In genomic region chr7:69603937-69604494, GRCh38 we compare ENCODE assay signal across 10 cellular contexts. TPM values are rescaled to one million over a fixed set of nuclear protein-coding genes. Genes with fewer than 3 reads are reported as not detected.
DNase-seq lines count a peak whose midpoint lies in the region; ATAC-seq, FAIRE-seq and TF ChIP-seq lines count a peak whose summit lies in the region.
"Had no signal": no experiment of that assay in that cellular context is flagged by ENCODE, and none has a peak within 500 bp of the region (broad histone marks: within the 10 kb centered on the region; RNA-seq: fewer than 3 reads in every experiment).

No MANE protein-coding gene starts in this region.

- peaks cover 73% of the 10 kb centered on the region for H3K79me2 ChIP-seq in hepatocyte

- H3K36me3 ChIP-seq in hepatocyte (replicated peaks; ENCODE audit: insufficient read depth, low read depth) (no peaks in the 10 kb centered on the region), small intestine (ENCODE audit: control insufficient read depth in 2 of 2, insufficient read depth in 2 of 2, low read length in 2 of 2) (no peaks in the 10 kb centered on the region)
- H3K36me3 ChIP-seq: cardiac muscle cell, upper lobe of right lung had no signal

- no peak overlapping the region for H2AFZ ChIP-seq in hepatocyte

- peak overlapping the region; percentile 96 for H3K4me2 ChIP-seq in hepatocyte

- ATAC-seq in GM18508 (IDR thresholded peaks at IDR 0.05; ENCODE audit: insufficient read depth, unreplicated experiment) (peak; percentile 74), GM21360 (IDR thresholded peaks at IDR 0.05; ENCODE audit: unreplicated experiment) (peak; percentile 77), HG03108 (IDR thresholded peaks at IDR 0.05; ENCODE audit: unreplicated experiment) (peak; percentile 76)
- ATAC-seq: upper lobe of right lung had no signal

- H3K9me3 ChIP-seq in hepatocyte (ENCODE audit: low read depth), result no peaks in the 10 kb centered on the region
- no peaks in the 10 kb centered on the region for H3K9me3 ChIP-seq in small intestine (ENCODE audit: control insufficient read depth, low read depth)
- H3K9me3 ChIP-seq: upper lobe of right lung had no signal

- H3K27me3 ChIP-seq in hepatocyte, result peaks cover 7% of the 10 kb centered on the region
- H3K27me3 ChIP-seq in small intestine (ENCODE audit: control insufficient read depth in 2 of 2, insufficient read depth in 2 of 2, low read length in 2 of 2), result no peaks in the 10 kb centered on the region
- H3K27me3 ChIP-seq: upper lobe of right lung had no signal

- FAIRE-seq in small intestine (lab: Jason Lieb, UNC), result no peak

- 69% methylated on average over 2 of the region's 2 CpGs for WGBS in hepatocyte (ENCODE audit: low lambda C conversion rate, missing lambda C conversion rate)
- WGBS in small intestine, 3 donors, result 60 to 74% (median 72%) methylated on average over 2 of the region's 2 CpGs

- peaks cover 19% of the 10 kb centered on the region for H3K4me1 ChIP-seq in hepatocyte (ENCODE audit: insufficient read depth)
- no peaks in the 10 kb centered on the region for H3K4me1 ChIP-seq in small intestine (ENCODE audit: control insufficient read depth in 2 of 2, insufficient read depth in 1 of 2, low read depth in 1 of 2, low read length in 1 of 2)

- DNase-seq in hepatocyte (ENCODE audit: low spot score) (no peak), small intestine (no peak), NCI-H1694 (lab: John Stamatoyannopoulos, UW) (no peak)
- no peak for DNase-seq in stimulated activated CD4-positive, alpha-beta T cell treated with anti-CD3 and anti-CD28 coated beads, Interleukin-2, amount 100 ng/mL, for 24 hours
- DNase-seq: IMR-90, upper lobe of right lung had no signal

- peaks cover 22% of the 10 kb centered on the region for H4K20me1 ChIP-seq in hepatocyte (ENCODE audit: insufficient read depth, poor library complexity, severe bottlenecking)

- no peak for TF ChIP-seq CTCF in hepatocyte (IDR thresholded peaks at IDR 0.05; ENCODE audit: poor library complexity)

- H3K4me3 ChIP-seq in hepatocyte (no peak overlapping the region), small intestine (ENCODE audit: low read depth in 1 of 2, low read length in 2 of 2) (no peak overlapping the region)
- H3K4me3 ChIP-seq: cardiac muscle cell, upper lobe of right lung had no signal

- H3K9me2 ChIP-seq in hepatocyte (replicated peaks; ENCODE audit: insufficient read depth), result no peaks in the 10 kb centered on the region

- H3K27ac ChIP-seq in hepatocyte, result no peak overlapping the region
- H3K27ac ChIP-seq in small intestine (ENCODE audit: low read depth in 1 of 2, low read length in 1 of 2), result no peak overlapping the region
- H3K27ac ChIP-seq: cardiac muscle cell, upper lobe of right lung had no signal

RNA-seq across cellular contexts. Expression of gene AUTS2, which starts 5.7 kb away (rescaled TPM):
- 13.0 and 40.9 TPM in 2 replicates for total RNA-seq in hepatocyte
- polyA plus RNA-seq in hepatocyte (34.4 and 40.3 TPM in 2 replicates), small intestine (10 to 100 TPM in 1 of 3 donors, 1 to 10 TPM in 2; 4.9 to 18.4 (median 8.8) TPM)
